In the genomic region with DNA sequence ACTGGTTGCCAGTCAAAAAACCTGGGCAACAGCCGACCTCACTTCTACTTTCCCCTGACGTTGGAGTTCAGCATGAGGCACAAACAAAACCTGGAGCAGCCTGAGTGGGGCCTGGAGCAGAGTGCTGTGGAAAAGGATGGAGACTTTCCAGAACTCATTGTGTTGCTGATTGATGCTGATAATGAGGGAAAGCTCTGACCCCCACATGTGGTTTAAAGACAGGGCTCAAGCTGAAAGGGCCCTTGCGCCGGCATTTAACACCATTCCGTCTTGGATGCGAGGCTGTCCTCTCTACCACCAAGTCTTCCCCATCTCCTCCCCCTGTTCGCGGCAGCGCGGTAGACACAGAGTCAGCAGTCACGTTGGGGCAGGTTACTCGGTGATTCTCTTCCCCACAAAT, we compare ENCODE assay signal across 11 cellular contexts. TPM values are rescaled to one million over a fixed set of nuclear protein-coding genes. Genes with fewer than 3 reads are reported as not detected.
DNase-seq lines count a peak whose midpoint lies in the region; ATAC-seq and TF ChIP-seq lines count a peak whose summit lies in the region.
"Had no signal": no experiment of that assay in that cellular context is flagged by ENCODE, and none has a peak within 500 bp of the region (broad histone marks: within the 10 kb centered on the region; RNA-seq: fewer than 3 reads in every experiment).

No MANE protein-coding gene starts in this region.

- H3K36me3 Mint-ChIP-seq in activated CD4-positive, alpha-beta memory T cell treated with anti-CD3 and anti-CD28 coated beads for 36 hours, result no peaks in the 10 kb centered on the region
- no peaks in the 10 kb centered on the region for H3K36me3 Mint-ChIP-seq in activated CD4-positive, alpha-beta memory T cell treated with anti-CD3 and anti-CD28 coated beads, Interleukin-2, amount 10 ng/mL, durations not matched to agents 7 days and 5 days (ENCODE audit: low read depth)
- H3K36me3 Mint-ChIP-seq: IgD-negative memory B cell had no signal

- peak overlapping the region; percentile 37 for H3K4me3 Mint-ChIP-seq in activated CD4-positive, alpha-beta memory T cell treated with anti-CD3 and anti-CD28 coated beads for 36 hours
- H3K4me3 Mint-ChIP-seq in activated CD4-positive, alpha-beta memory T cell treated with anti-CD3 and anti-CD28 coated beads, Interleukin-2, amount 10 ng/mL, durations not matched to agents 7 days and 5 days, result no peak overlapping the region

- peak overlapping the region; percentile 53 to 59 for H3K27ac ChIP-seq in tibial artery

- no peak for DNase-seq in activated CD4-positive, alpha-beta memory T cell treated with anti-CD3 and anti-CD28 coated beads for 36 hours
- no peak for DNase-seq in activated CD4-positive, alpha-beta memory T cell treated with anti-CD3 and anti-CD28 coated beads, Interleukin-2, amount 10 ng/mL, durations not matched to agents 7 days and 5 days
- DNase-seq in choroid plexus epithelial cell (ENCODE audit: low read depth), result no peak
- DNase-seq in tibial artery, result no peak
- DNase-seq in NCI-H146 treated with DMSO at 0.1 percent for 48 hours (lab: John Stamatoyannopoulos, UW; ENCODE audit: unreplicated experiment), result no peak
- DNase-seq in HUDEP-2 (lab: John Stamatoyannopoulos, UW; ENCODE audit: unreplicated experiment in 76 of 76), result no peak
- DNase-seq: NCI-H510A treated with DMSO at 0.1 percent for 48 hours had no signal

- H3K27me3 ChIP-seq in mucosa of stomach (ENCODE audit: control insufficient read depth, insufficient read depth, low read length), result peaks cover 3% of the 10 kb centered on the region
- no peaks in the 10 kb centered on the region for H3K27me3 ChIP-seq in tibial artery

- peak overlapping the region; percentile 61 for H3K9ac ChIP-seq in mucosa of stomach (ENCODE audit: low read length)

- POLR2A ChIA-PET in activated CD4-positive, alpha-beta memory T cell treated with anti-CD3 and anti-CD28 coated beads for 36 hours (lab: Charles Lee), result no interaction called here
- POLR2A ChIA-PET in activated CD4-positive, alpha-beta memory T cell treated with anti-CD3 and anti-CD28 coated beads, Interleukin-2, amount 10 ng/mL, durations not matched to agents 7 days and 5 days (lab: Charles Lee), result no interaction called here

- peaks cover 25% of the 10 kb centered on the region for H3K27me3 Mint-ChIP-seq in activated CD4-positive, alpha-beta memory T cell treated with anti-CD3 and anti-CD28 coated beads for 36 hours
- H3K27me3 Mint-ChIP-seq in activated CD4-positive, alpha-beta memory T cell treated with anti-CD3 and anti-CD28 coated beads, Interleukin-2, amount 10 ng/mL, durations not matched to agents 7 days and 5 days, result peaks cover 23% of the 10 kb centered on the region

- intact Hi-C loops in activated CD4-positive, alpha-beta memory T cell treated with anti-CD3 and anti-CD28 coated beads for 36 hours (cut with micrococcal nuclease), result no loop called here
- intact Hi-C loops in tibial artery (cut with DNase I; ENCODE audit: low total_unique reads), result no loop called here

- H3K9me3 ChIP-seq in mucosa of stomach (ENCODE audit: control insufficient read depth, low read length) (no peaks in the 10 kb centered on the region), tibial artery (no peaks in the 10 kb centered on the region)

- H3K4me3 ChIP-seq in choroid plexus epithelial cell (ENCODE audit: low read depth, low read length) (peak overlapping the region; percentile 50), mucosa of stomach (ENCODE audit: low read length) (no peak overlapping the region), tibial artery (peak overlapping the region; percentile 61 to 71)

- H3K36me3 ChIP-seq in mucosa of stomach (ENCODE audit: control insufficient read depth, insufficient read depth, low read length), result no peaks in the 10 kb centered on the region
- no peaks in the 10 kb centered on the region for H3K36me3 ChIP-seq in tibial artery

- H3K27ac Mint-ChIP-seq in activated CD4-positive, alpha-beta memory T cell treated with anti-CD3 and anti-CD28 coated beads for 36 hours, result no peak overlapping the region
- H3K27ac Mint-ChIP-seq in activated CD4-positive, alpha-beta memory T cell treated with anti-CD3 and anti-CD28 coated beads, Interleukin-2, amount 10 ng/mL, durations not matched to agents 7 days and 5 days, result no peak overlapping the region

- no peak for ATAC-seq in GM18873 (IDR thresholded peaks at IDR 0.05; ENCODE audit: low FRiP score, unreplicated experiment)

- CTCF ChIA-PET in activated CD4-positive, alpha-beta memory T cell treated with anti-CD3 and anti-CD28 coated beads for 36 hours (lab: Charles Lee), result interaction anchor here (0.7 kb wide), 1 partner anchor 1222 kb away, joined by 3 read pairs; no protein-coding TSS in a partner anchor
- CTCF ChIA-PET in activated CD4-positive, alpha-beta memory T cell treated with anti-CD3 and anti-CD28 coated beads, Interleukin-2, amount 10 ng/mL, durations not matched to agents 7 days and 5 days (lab: Charles Lee), result no interaction called here

- H3K4me1 Mint-ChIP-seq in activated CD4-positive, alpha-beta memory T cell treated with anti-CD3 and anti-CD28 coated beads for 36 hours (ENCODE audit: low read depth), result peaks cover 5% of the 10 kb centered on the region
- peaks cover 9% of the 10 kb centered on the region for H3K4me1 Mint-ChIP-seq in activated CD4-positive, alpha-beta memory T cell treated with anti-CD3 and anti-CD28 coated beads, Interleukin-2, amount 10 ng/mL, durations not matched to agents 7 days and 5 days

- TF ChIP-seq CTCF in choroid plexus epithelial cell (conservative IDR thresholded peaks at IDR 0.05; ENCODE audit: low read depth, low read length) (no peak), tibial artery (IDR thresholded peaks at IDR 0.05) (no peak)

- H3K9me3 Mint-ChIP-seq in activated CD4-positive, alpha-beta memory T cell treated with anti-CD3 and anti-CD28 coated beads for 36 hours, result no peaks in the 10 kb centered on the region
- no peaks in the 10 kb centered on the region for H3K9me3 Mint-ChIP-seq in activated CD4-positive, alpha-beta memory T cell treated with anti-CD3 and anti-CD28 coated beads, Interleukin-2, amount 10 ng/mL, durations not matched to agents 7 days and 5 days

- H3K4me1 ChIP-seq in mucosa of stomach (ENCODE audit: control insufficient read depth, insufficient read depth, low read length) (no peaks in the 10 kb centered on the region), tibial artery (peaks cover 0 to 22% (median 7%) of the 10 kb centered on the region in 4 donors)

RNA-seq across cellular contexts. Expression of a gene that starts 0.6 kb away (rescaled TPM):
- total RNA-seq in activated CD4-positive, alpha-beta memory T cell treated with anti-CD3 and anti-CD28 coated beads for 36 hours, result not detected
- total RNA-seq in activated CD4-positive, alpha-beta memory T cell treated with anti-CD3 and anti-CD28 coated beads, Interleukin-2, amount 10 ng/mL, durations not matched to agents 7 days and 5 days, result not detected
- total RNA-seq: T-helper 2 cell treated with Interferon-gamma antibody and Interleukin-4, amounts not matched to agents 100 ng/mL and 5 ng/mL, for 36 hours had no signal

RNA-seq across cellular contexts. Expression of a gene that starts 14.7 kb away (rescaled TPM):
- not detected for total RNA-seq in activated CD4-positive, alpha-beta memory T cell treated with anti-CD3 and anti-CD28 coated beads for 36 hours
- total RNA-seq in activated CD4-positive, alpha-beta memory T cell treated with anti-CD3 and anti-CD28 coated beads, Interleukin-2, amount 10 ng/mL, durations not matched to agents 7 days and 5 days, result not detected
- total RNA-seq: T-helper 2 cell treated with Interferon-gamma antibody and Interleukin-4, amounts not matched to agents 100 ng/mL and 5 ng/mL, for 36 hours had no signal
